In genomic region chr10:60441515-60441914, GRCh38 we compare ENCODE assay signal across 12 cellular contexts. TPM values are rescaled to one million over a fixed set of nuclear protein-coding genes. Genes with fewer than 3 reads are reported as not detected.
DNase-seq lines count a peak whose midpoint lies in the region; ATAC-seq, FAIRE-seq and TF ChIP-seq lines count a peak whose summit lies in the region.
"Had no signal": no experiment of that assay in that cellular context is flagged by ENCODE, and none has a peak within 500 bp of the region (broad histone marks: within the 10 kb centered on the region; RNA-seq: fewer than 3 reads in every experiment).

No MANE protein-coding gene starts in this region.

- no peaks in the 10 kb centered on the region for H4K20me1 ChIP-seq in Karpas-422 (ENCODE audit: insufficient read depth, low read depth, low read length)
- H4K20me1 ChIP-seq in astrocyte (ENCODE audit: insufficient read depth, low read length) = no peaks in the 10 kb centered on the region

- H3K4me3 Mint-ChIP-seq in astrocyte (ENCODE audit: unreplicated experiment) = no peak overlapping the region
- no peak overlapping the region for H3K4me3 Mint-ChIP-seq in stimulated activated effector memory CD8-positive, alpha-beta T cell treated with anti-CD3 and anti-CD28 coated beads, Interleukin-12 subunit alpha, Interleukin-12 subunit beta, amount 100 ng/mL, for 72 hours

- H3K4me1 Mint-ChIP-seq in astrocyte (ENCODE audit: low read depth, unreplicated experiment) = peaks cover 12% of the 10 kb centered on the region
- H3K4me1 Mint-ChIP-seq in stimulated activated effector memory CD8-positive, alpha-beta T cell treated with anti-CD3 and anti-CD28 coated beads, Interleukin-12 subunit alpha, Interleukin-12 subunit beta, amount 100 ng/mL, for 72 hours = no peaks in the 10 kb centered on the region

- H3K36me3 Mint-ChIP-seq in astrocyte (ENCODE audit: low read depth, unreplicated experiment) = no peaks in the 10 kb centered on the region
- no peaks in the 10 kb centered on the region for H3K36me3 Mint-ChIP-seq in stimulated activated effector memory CD8-positive, alpha-beta T cell treated with anti-CD3 and anti-CD28 coated beads, Interleukin-12 subunit alpha, Interleukin-12 subunit beta, amount 100 ng/mL, for 72 hours

- H3K27me3 Mint-ChIP-seq in astrocyte (ENCODE audit: low read depth, unreplicated experiment) = no peaks in the 10 kb centered on the region

- H2AFZ ChIP-seq in Karpas-422 (ENCODE audit: low read length) = no peak overlapping the region
- H2AFZ ChIP-seq in astrocyte (ENCODE audit: low read depth, low read length) = no peak overlapping the region

- no peak for FAIRE-seq in astrocyte (lab: Jason Lieb, UNC)

- H3K4me3 ChIP-seq in Karpas-422 (ENCODE audit: low read length) (no peak overlapping the region), astrocyte (ENCODE audit: insufficient read depth, low read depth, low read length) (no peak overlapping the region)
- H3K4me3 ChIP-seq: vagina had no signal

- no peak overlapping the region for H3K9ac ChIP-seq in Karpas-422 (ENCODE audit: low read length)
- H3K9ac ChIP-seq in astrocyte (ENCODE audit: low read length) = no peak overlapping the region

- no peaks in the 10 kb centered on the region for H3K27me3 ChIP-seq in Karpas-422 (ENCODE audit: low read length)
- H3K27me3 ChIP-seq in astrocyte (ENCODE audit: insufficient read depth, low read length) = no peaks in the 10 kb centered on the region
- H3K27me3 ChIP-seq: vagina had no signal

- H3K27ac ChIP-seq in Karpas-422 (ENCODE audit: low read length) (no peak overlapping the region), astrocyte (ENCODE audit: low read depth, low read length) (no peak overlapping the region)
- H3K27ac ChIP-seq: vagina had no signal

- DNase-seq in DMS53 treated with DMSO at 0.1 percent for 48 hours (lab: John Stamatoyannopoulos, UW; ENCODE audit: unreplicated experiment) (peak; percentile 21), Karpas-422 (peak; percentile 57), astrocyte (ENCODE audit: low read depth) (no peak), lung microvascular endothelial cell (ENCODE audit: low read depth in 2 of 2) (peak; percentile 49 to 55), SHP77 treated with DMSO at 0.1 percent for 48 hours (lab: John Stamatoyannopoulos, UW) (no peak), erythroblast (lab: John Stamatoyannopoulos, UW) (no peak)
- no peak for DNase-seq in stimulated activated effector memory CD8-positive, alpha-beta T cell treated with anti-CD3 and anti-CD28 coated beads, Interleukin-12 subunit alpha, Interleukin-12 subunit beta, amount 100 ng/mL, for 72 hours (ENCODE audit: low spot score in 2 of 2)
- DNase-seq: effector CD8-positive, alpha-beta T cell; H7; RPMI8226; stimulated activated CD4-positive, alpha-beta T cell treated with anti-CD3 and anti-CD28 coated beads, Interleukin-4, amount 100 ng/mL, for 24 hours had no signal

- no peak overlapping the region for H3K4me2 ChIP-seq in Karpas-422 (ENCODE audit: low read depth, low read length, poor library complexity, severe bottlenecking)
- H3K4me2 ChIP-seq in astrocyte (ENCODE audit: low read length) = no peak overlapping the region

- no peak for ATAC-seq in stimulated activated effector memory CD8-positive, alpha-beta T cell treated with anti-CD3 and anti-CD28 coated beads, Interleukin-12 subunit alpha, Interleukin-12 subunit beta, amount 100 ng/mL, for 72 hours

- peak; percentile 23 for TF ChIP-seq CTCF in astrocyte (IDR thresholded peaks at IDR 0.05; ENCODE audit: insufficient read depth, low read depth, low read length)

- H3K4me1 ChIP-seq in Karpas-422 (ENCODE audit: low read length) (no peaks in the 10 kb centered on the region), astrocyte (ENCODE audit: insufficient read depth, low read length) (peaks cover 9% of the 10 kb centered on the region)
- H3K4me1 ChIP-seq: vagina had no signal

- H3K9me2 ChIP-seq in Karpas-422 (replicated peaks; ENCODE audit: insufficient read depth, low read length) = no peaks in the 10 kb centered on the region

- H3K79me2 ChIP-seq in Karpas-422 (ENCODE audit: low read length) = no peaks in the 10 kb centered on the region
- no peaks in the 10 kb centered on the region for H3K79me2 ChIP-seq in astrocyte (ENCODE audit: insufficient read depth, low read length)

- H3K36me3 ChIP-seq in Karpas-422 (ENCODE audit: insufficient read depth, low read length) (no peaks in the 10 kb centered on the region), astrocyte (ENCODE audit: insufficient read depth, low read length) (no peaks in the 10 kb centered on the region)
- H3K36me3 ChIP-seq: vagina had no signal

- no peak overlapping the region for H3K27ac Mint-ChIP-seq in astrocyte (ENCODE audit: unreplicated experiment)
- no peak overlapping the region for H3K27ac Mint-ChIP-seq in stimulated activated effector memory CD8-positive, alpha-beta T cell treated with anti-CD3 and anti-CD28 coated beads, Interleukin-12 subunit alpha, Interleukin-12 subunit beta, amount 100 ng/mL, for 72 hours

- no peaks in the 10 kb centered on the region for H3K9me3 Mint-ChIP-seq in astrocyte (ENCODE audit: unreplicated experiment)
- H3K9me3 Mint-ChIP-seq in stimulated activated effector memory CD8-positive, alpha-beta T cell treated with anti-CD3 and anti-CD28 coated beads, Interleukin-12 subunit alpha, Interleukin-12 subunit beta, amount 100 ng/mL, for 72 hours = no peaks in the 10 kb centered on the region

- no peak for TF ChIP-seq POLR2A in erythroblast (IDR thresholded peaks at IDR 0.05; ENCODE audit: low read length)

- H3K9me3 ChIP-seq in Karpas-422 (ENCODE audit: low read length) (no peaks in the 10 kb centered on the region), astrocyte (ENCODE audit: insufficient read depth, low read depth, low read length) (no peaks in the 10 kb centered on the region)
- H3K9me3 ChIP-seq: vagina had no signal

RNA-seq across cellular contexts. Expression of gene ANK3, which starts 51.8 kb away (rescaled TPM):
- total RNA-seq in Karpas-422 (2014; rRNA removed; shearing (Covaris generic); ENCODE audit: low replicate concordance) = 3.3 and 7.0 TPM in 2 replicates
- total RNA-seq in astrocyte (15.5 and 21.1 TPM in 2 replicates), lung microvascular endothelial cell (under 0.01 and 0.87 TPM in 2 replicates)

Comparison
In these comparisons a context has a peak if more than half of its experiments do, and no peak if none do; other contexts are left out.
1. DNase-seq: peak in DMS53 treated with DMSO at 0.1 percent for 48 hours (single experiment), Karpas-422 (single experiment) and lung microvascular endothelial cell (2 of 2); none in astrocyte (single experiment), stimulated activated effector memory CD8-positive, alpha-beta T cell treated with anti-CD3 and anti-CD28 coated beads, Interleukin-12 subunit alpha, Interleukin-12 subunit beta, amount 100 ng/mL, for 72 hours (0 of 2), SHP77 treated with DMSO at 0.1 percent for 48 hours (single experiment) and erythroblast (0 of 2).